2 cellular contexts compared by ENCODE assay signal in genomic region chr2:72944804-72945449, GRCh38.
TF ChIP-seq lines count a peak whose summit lies in the region.

No MANE protein-coding gene starts in this region.

TF ChIP-seq in HepG2, 621 proteins besides CTCF, POLR2A, EP300 and RAD21:
- TF ChIP-seq ZNF296 (CRISPR knock-in tag; conservative IDR thresholded peaks at IDR 0.05), result no peak

TF ChIP-seq in IMR-90, 13 proteins besides CTCF, POLR2A, EP300 and RAD21:
- TF ChIP-seq NFE2L2 (IDR thresholded peaks at IDR 0.05; ENCODE audit: low read depth, low read length), result no peak
- no peak for TF ChIP-seq MAFK (IDR thresholded peaks at IDR 0.05; ENCODE audit: low read depth, low read length)
- TF ChIP-seq, protein P1, sequence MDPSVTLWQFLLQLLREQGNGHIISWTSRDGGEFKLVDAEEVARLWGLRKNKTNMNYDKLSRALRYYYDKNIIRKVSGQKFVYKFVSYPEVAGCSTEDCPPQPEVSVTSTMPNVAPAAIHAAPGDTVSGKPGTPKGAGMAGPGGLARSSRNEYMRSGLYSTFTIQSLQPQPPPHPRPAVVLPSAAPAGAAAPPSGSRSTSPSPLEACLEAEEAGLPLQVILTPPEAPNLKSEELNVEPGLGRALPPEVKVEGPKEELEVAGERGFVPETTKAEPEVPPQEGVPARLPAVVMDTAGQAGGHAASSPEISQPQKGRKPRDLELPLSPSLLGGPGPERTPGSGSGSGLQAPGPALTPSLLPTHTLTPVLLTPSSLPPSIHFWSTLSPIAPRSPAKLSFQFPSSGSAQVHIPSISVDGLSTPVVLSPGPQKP (IDR thresholded peaks at IDR 0.05; ENCODE audit: borderline replicate concordance, low read depth, low read length), result no peak
- TF ChIP-seq USF2 (IDR thresholded peaks at IDR 0.05; ENCODE audit: low read depth, low read length), result no peak
- no peak for TF ChIP-seq MAZ (IDR thresholded peaks at IDR 0.05; ENCODE audit: borderline replicate concordance, low read depth, low read length)
- no peak for TF ChIP-seq CEBPB (IDR thresholded peaks at IDR 0.05; ENCODE audit: low read depth, low read length)
- no peak for TF ChIP-seq FOS (IDR thresholded peaks at IDR 0.05; ENCODE audit: low read depth, low read length)
- no peak for TF ChIP-seq RFX5 (IDR thresholded peaks at IDR 0.05; ENCODE audit: low read depth, low read length)
- no peak for TF ChIP-seq RCOR1 (IDR thresholded peaks at IDR 0.05; ENCODE audit: insufficient replicate concordance, low read length)
- no peak for TF ChIP-seq CHD1 (IDR thresholded peaks at IDR 0.05; ENCODE audit: low read depth, low read length)
- TF ChIP-seq MXI1 (IDR thresholded peaks at IDR 0.05; ENCODE audit: borderline replicate concordance, low read depth, low read length), result no peak
- TF ChIP-seq SMC3 (IDR thresholded peaks at IDR 0.05; ENCODE audit: low read depth, low read length), result no peak
- TF ChIP-seq BHLHE40 (IDR thresholded peaks at IDR 0.05; ENCODE audit: low read depth, low read length), result no peak
